ENCODE assay signal across 25 cellular contexts in genomic region chr1:114349891-114350605, GRCh38.
A peak's percentile ranks its signal among the peaks of the same experiment; 100 is the strongest.
DNase-seq lines count a peak whose midpoint lies in the region; TF ChIP-seq lines count a peak whose summit lies in the region.
"Had no signal": no experiment of that assay in that cellular context is flagged by ENCODE, and none has a peak within 500 bp of the region (broad histone marks: within the 10 kb centered on the region; RNA-seq: fewer than 3 reads in every experiment).

No MANE protein-coding gene starts in this region.

- TF ChIP-seq POLR2A in vagina (IDR thresholded peaks at IDR 0.05) (no peak), ovary (IDR thresholded peaks at IDR 0.05) (no peak)

- H3K4me3 Mint-ChIP-seq in endodermal cell (no peak overlapping the region), osteocyte (ENCODE audit: unreplicated experiment) (no peak overlapping the region)
- H3K4me3 Mint-ChIP-seq: CD14-positive monocyte; CD4-positive, alpha-beta memory T cell; CD4-positive, CD25-positive, alpha-beta regulatory T cell; CD8-positive, alpha-beta memory T cell had no signal

- peak; percentile 35 for TF ChIP-seq CTCF in endodermal cell (conservative IDR thresholded peaks at IDR 0.05)
- no peak for TF ChIP-seq CTCF in osteocyte (IDR thresholded peaks at IDR 0.05)
- TF ChIP-seq CTCF in vagina (IDR thresholded peaks at IDR 0.05) = no peak
- no peak for TF ChIP-seq CTCF in ovary (IDR thresholded peaks at IDR 0.05)

- H3K27ac ChIP-seq in endodermal cell (ENCODE audit: low read depth, low read length) (no peak overlapping the region), vagina (no peak overlapping the region), ovary (no peak overlapping the region)
- H3K27ac ChIP-seq: BLaER1 had no signal

- H3K9me3 Mint-ChIP-seq in endodermal cell = no peaks in the 10 kb centered on the region
- H3K9me3 Mint-ChIP-seq in osteocyte (ENCODE audit: unreplicated experiment) = no peaks in the 10 kb centered on the region
- H3K9me3 Mint-ChIP-seq: CD14-positive monocyte; CD4-positive, alpha-beta memory T cell; CD8-positive, alpha-beta memory T cell had no signal

- H3K4me3 ChIP-seq in H7 (ENCODE audit: insufficient read depth, low read depth, low read length) = no peak overlapping the region
- H3K4me3 ChIP-seq in endodermal cell (ENCODE audit: low read length) = no peak overlapping the region
- no peak overlapping the region for H3K4me3 ChIP-seq in vagina
- no peak overlapping the region for H3K4me3 ChIP-seq in ovary
- H3K4me3 ChIP-seq: BLaER1, GM12878 had no signal

- TF ChIP-seq EP300 in ovary (IDR thresholded peaks at IDR 0.05) = no peak

- intact Hi-C loops in vagina (cut with DNase I) = loop anchor here (10.0 kb wide), 1 partner anchor 75 kb away; no protein-coding TSS in a partner anchor
- intact Hi-C loops in ovary (cut with DNase I) = loop anchor here in 1 of 4 donors (5.0 to 10.0 kb wide), 2 partner anchors 77 to 365 kb away; partner anchors contain the start of gene NRAS

- no peak overlapping the region for H3K9ac ChIP-seq in endodermal cell (ENCODE audit: extremely low read depth, low read length, poor library complexity, severe bottlenecking)
- H3K9ac ChIP-seq: BLaER1 had no signal

- H3K27me3 Mint-ChIP-seq in endodermal cell (ENCODE audit: insufficient read depth) (peaks cover 13% of the 10 kb centered on the region), osteocyte (ENCODE audit: unreplicated experiment) (peaks cover 15% of the 10 kb centered on the region)
- H3K27me3 Mint-ChIP-seq: CD4-positive, alpha-beta memory T cell; CD8-positive, alpha-beta memory T cell had no signal

- H3K4me1 Mint-ChIP-seq in endodermal cell (peaks cover 18% of the 10 kb centered on the region), osteocyte (ENCODE audit: unreplicated experiment) (peaks cover 6% of the 10 kb centered on the region)

- H3K4me1 ChIP-seq in endodermal cell (ENCODE audit: control insufficient read depth, insufficient read depth, low read length) (no peaks in the 10 kb centered on the region), vagina (peaks cover 16% of the 10 kb centered on the region), ovary (ENCODE audit: insufficient read depth) (no peaks in the 10 kb centered on the region)
- H3K4me1 ChIP-seq: BE2C had no signal

- no peaks in the 10 kb centered on the region for H3K36me3 ChIP-seq in H7 (replicated peaks; ENCODE audit: control insufficient read depth, insufficient read depth, low read length)
- no peaks in the 10 kb centered on the region for H3K36me3 ChIP-seq in endodermal cell (ENCODE audit: control insufficient read depth, insufficient read depth, low read length)
- H3K36me3 ChIP-seq in vagina = no peaks in the 10 kb centered on the region
- no peaks in the 10 kb centered on the region for H3K36me3 ChIP-seq in ovary
- H3K36me3 ChIP-seq: BE2C, BLaER1 had no signal

- 92 to 97% methylated on average over 10 to 14 of the region's 14 CpGs for WGBS in endodermal cell (ENCODE audit: insufficient coverage in 1 of 2, insufficient read length in 1 of 2), 2 experiments
- WGBS in ovary, 3 donors = 39 to 62% (median 51%) methylated on average over 14 of the region's 14 CpGs

- DNase-seq in H7 (peak; percentile 37), endodermal cell (no peak), osteocyte (ENCODE audit: extremely low spot score, unreplicated experiment) (peak; percentile 67), vagina (ENCODE audit: extremely low spot score in 2 of 2) (peak; percentile 67 to 69), KG1 (lab: John Stamatoyannopoulos, UW) (no peak), ovary (no peak), SKM-1 treated with dmso at 0.1 percent for 144 hours (lab: John Stamatoyannopoulos, UW; ENCODE audit: unreplicated experiment) (no peak)
- DNase-seq: 8988T; ACHN; BE2C; C1 segment of cervical spinal cord; CD4-positive, alpha-beta memory T cell; CD4-positive, CD25-positive, alpha-beta regulatory T cell; CD8-positive, alpha-beta memory T cell; COR-L47; DMS 273 treated with DMSO at 0.1 percent for 48 hours; DMS153; DMS53; DMS79; DND-41; EL; GDM1 had no signal

- H3K36me3 Mint-ChIP-seq in endodermal cell (ENCODE audit: low read depth) = no peaks in the 10 kb centered on the region
- no peaks in the 10 kb centered on the region for H3K36me3 Mint-ChIP-seq in osteocyte (ENCODE audit: unreplicated experiment)
- H3K36me3 Mint-ChIP-seq: CD14-positive monocyte; CD4-positive, alpha-beta memory T cell; CD4-positive, CD25-positive, alpha-beta regulatory T cell; CD8-positive, alpha-beta memory T cell had no signal

- H3K27ac Mint-ChIP-seq in endodermal cell = no peak overlapping the region
- no peak overlapping the region for H3K27ac Mint-ChIP-seq in osteocyte (ENCODE audit: unreplicated experiment)
- H3K27ac Mint-ChIP-seq: CD14-positive monocyte; CD4-positive, CD25-positive, alpha-beta regulatory T cell; CD8-positive, alpha-beta memory T cell had no signal

- H3K27me3 ChIP-seq in H7 (ENCODE audit: control insufficient read depth, insufficient read depth, low read length) = peaks cover 11% of the 10 kb centered on the region
- H3K27me3 ChIP-seq in endodermal cell (ENCODE audit: control insufficient read depth, insufficient read depth, low read length, poor library complexity, severe bottlenecking) = peaks cover 28% of the 10 kb centered on the region
- H3K27me3 ChIP-seq in vagina = no peaks in the 10 kb centered on the region
- H3K27me3 ChIP-seq in ovary = no peaks in the 10 kb centered on the region
- H3K27me3 ChIP-seq: BE2C, BLaER1 had no signal

- H3K9me3 ChIP-seq in endodermal cell (ENCODE audit: control insufficient read depth, low read length) (no peaks in the 10 kb centered on the region), vagina (no peaks in the 10 kb centered on the region), ovary (no peaks in the 10 kb centered on the region)
- H3K9me3 ChIP-seq: BE2C, BLaER1 had no signal

Comparison
In these comparisons a context has a peak if more than half of its experiments do, and no peak if none do; other contexts are left out.
1. DNase-seq: peak in H7 (single experiment), osteocyte (single experiment) and vagina (2 of 2); none in endodermal cell (single experiment), KG1 (single experiment), ovary (0 of 5) and SKM-1 treated with dmso at 0.1 percent for 144 hours (single experiment).